In the genomic region with DNA sequence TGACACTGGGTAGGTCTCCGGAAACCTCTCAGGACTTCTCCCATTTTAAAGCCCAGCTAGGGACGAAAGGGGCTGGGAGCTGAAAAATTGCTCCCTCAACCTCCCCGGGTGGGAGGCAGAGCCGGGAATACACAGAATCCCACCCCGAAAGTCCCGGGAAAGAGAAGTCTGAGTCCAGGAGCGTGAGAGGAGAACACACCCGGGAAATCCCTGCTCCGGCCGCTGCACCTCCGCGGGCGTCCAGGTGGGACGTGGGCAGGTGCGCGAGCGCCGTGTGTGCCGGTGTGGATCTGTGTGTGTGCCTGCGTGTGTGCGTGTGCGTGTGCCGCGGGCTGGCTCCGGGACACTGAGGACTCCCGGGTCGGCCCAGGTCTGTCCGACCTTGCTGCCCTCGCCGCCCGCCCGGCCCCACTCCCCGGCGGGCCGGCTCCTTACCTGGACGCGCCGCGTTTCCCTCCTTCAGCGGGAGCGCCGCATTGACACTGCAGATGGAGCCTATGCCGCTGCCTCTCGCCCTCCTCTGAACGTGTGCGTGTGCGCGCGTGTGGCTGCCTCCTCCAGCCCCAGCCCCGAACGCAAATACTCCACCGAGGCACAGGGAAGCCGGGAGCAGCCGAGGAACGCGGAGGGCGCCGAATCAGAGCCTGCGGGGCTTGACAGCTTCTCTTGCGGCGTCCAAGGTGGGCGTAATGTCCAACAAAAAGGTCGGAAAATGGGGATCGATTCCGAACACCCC, we compare ENCODE assay signal across 8 cellular contexts. TPM values are rescaled to one million over a fixed set of nuclear protein-coding genes. Genes with fewer than 3 reads are reported as not detected.
DNase-seq lines count a peak whose midpoint lies in the region; ATAC-seq and TF ChIP-seq lines count a peak whose summit lies in the region.

TSS of gene PLXNA4 (minus strand) at position 484 of the 736 bp plus-strand sequence. CDS start 67,777 bp downstream, outside the sequence.

- peak within 1 kb of the TSS; percentile 43 for H3K4me3 ChIP-seq in rectal smooth muscle tissue (ENCODE audit: low read length)

- peaks cover 13% of the 10 kb centered on the region for H3K27me3 ChIP-seq in rectal smooth muscle tissue (ENCODE audit: control insufficient read depth, insufficient read depth, low read length)

- H3K27ac ChIP-seq in rectal smooth muscle tissue (ENCODE audit: low read depth, low read length): no peak within 1 kb of the TSS

- H3K36me3 ChIP-seq in rectal smooth muscle tissue (ENCODE audit: control insufficient read depth, insufficient read depth, low read length): no peaks in the 10 kb centered on the region

- no peak within 1 kb of the TSS for H3K27ac Mint-ChIP-seq in activated CD8-positive, alpha-beta T cell treated with anti-CD3 and anti-CD28 coated beads for 36 hours

- no peaks in the 10 kb centered on the region for H3K36me3 Mint-ChIP-seq in activated CD8-positive, alpha-beta T cell treated with anti-CD3 and anti-CD28 coated beads for 36 hours (ENCODE audit: low read depth)

- CTCF ChIA-PET in activated CD8-positive, alpha-beta T cell treated with anti-CD3 and anti-CD28 coated beads for 36 hours (lab: Charles Lee): interaction anchor here (1.1 kb wide), 1 partner anchor 258 kb away, joined by 3 read pairs; no protein-coding TSS in a partner anchor

- H3K9me3 Mint-ChIP-seq in activated CD8-positive, alpha-beta T cell treated with anti-CD3 and anti-CD28 coated beads for 36 hours: no peaks in the 10 kb centered on the region

- H3K27me3 Mint-ChIP-seq in activated CD8-positive, alpha-beta T cell treated with anti-CD3 and anti-CD28 coated beads for 36 hours: peaks cover 61% of the 10 kb centered on the region

- no peak within 1 kb of the TSS for H3K9ac ChIP-seq in rectal smooth muscle tissue (ENCODE audit: low read length)

- intact Hi-C loops in activated CD8-positive, alpha-beta T cell treated with anti-CD3 and anti-CD28 coated beads for 36 hours (cut with micrococcal nuclease): no loop called here
- intact Hi-C loops in left ventricle myocardium superior (cut with micrococcal nuclease): no loop called here

- no peak for ATAC-seq in activated CD8-positive, alpha-beta T cell treated with anti-CD3 and anti-CD28 coated beads for 36 hours
- peak; percentile 48 for ATAC-seq in left ventricle myocardium superior
- no peak for ATAC-seq in GM21381 (IDR thresholded peaks at IDR 0.05; ENCODE audit: unreplicated experiment)

- TF ChIP-seq CTCF in activated CD8-positive, alpha-beta T cell treated with anti-CD3 and anti-CD28 coated beads for 36 hours (IDR thresholded peaks at IDR 0.05): no peak

- DNase-seq in NCI-H2081 (lab: John Stamatoyannopoulos, UW) (peak; percentile 11 to 37), NCI-H2081 treated with DMSO at 0.1 percent for 48 hours (lab: John Stamatoyannopoulos, UW) (no peak), left ventricle myocardium superior (peak; percentile 43), glomerular visceral epithelial cell (ENCODE audit: extremely low spot score) (no peak)
- DNase-seq in activated CD8-positive, alpha-beta T cell treated with anti-CD3 and anti-CD28 coated beads for 36 hours: no peak
- DNase-seq in activated CD4-positive, CD25-positive, alpha-beta regulatory T cell (lab: John Stamatoyannopoulos, UW): no peak

- H3K4me1 Mint-ChIP-seq in activated CD8-positive, alpha-beta T cell treated with anti-CD3 and anti-CD28 coated beads for 36 hours (ENCODE audit: low read depth): peaks cover 20% of the 10 kb centered on the region

- peaks cover 6% of the 10 kb centered on the region for H3K4me1 ChIP-seq in rectal smooth muscle tissue (ENCODE audit: control insufficient read depth, insufficient read depth, low read length)

- POLR2A ChIA-PET in activated CD8-positive, alpha-beta T cell treated with anti-CD3 and anti-CD28 coated beads for 36 hours (lab: Charles Lee): interaction anchor here (1.0 kb wide), 1 partner anchor 190 kb away, joined by 3 read pairs; no protein-coding TSS in a partner anchor

- peak within 1 kb of the TSS; percentile 42 for H3K4me3 Mint-ChIP-seq in activated CD8-positive, alpha-beta T cell treated with anti-CD3 and anti-CD28 coated beads for 36 hours

RNA-seq across cellular contexts. Expression of gene PLXNA4, which starts in this region (rescaled TPM):
- total RNA-seq in activated CD8-positive, alpha-beta T cell treated with anti-CD3 and anti-CD28 coated beads for 36 hours: under 1 TPM; 0.18 to 0.70 TPM
- total RNA-seq in left ventricle myocardium superior: 19.2 TPM

Comparison
In these comparisons a context has a peak if more than half of its experiments do, and no peak if none do; other contexts are left out.
1. RNA of gene PLXNA4 (total RNA-seq): 19.2 TPM in left ventricle myocardium superior (single experiment); 0.18 to 0.70 TPM in activated CD8-positive, alpha-beta T cell treated with anti-CD3 and anti-CD28 coated beads for 36 hours; every median in the first group is over 10 times any median in the second.
2. DNase-seq: peak in NCI-H2081 (2 of 2) and left ventricle myocardium superior (single experiment); none in NCI-H2081 treated with DMSO at 0.1 percent for 48 hours (single experiment), activated CD8-positive, alpha-beta T cell treated with anti-CD3 and anti-CD28 coated beads for 36 hours (single experiment), activated CD4-positive, CD25-positive, alpha-beta regulatory T cell (0 of 4) and glomerular visceral epithelial cell (single experiment).